ENCODE assay signal across 8 cellular contexts in genomic region chr9:37466037-37466709, GRCh38. TPM values are rescaled to one million over a fixed set of nuclear protein-coding genes. Genes with fewer than 3 reads are reported as not detected.
DNase-seq lines count a peak whose midpoint lies in the region; ATAC-seq, FAIRE-seq and TF ChIP-seq lines count a peak whose summit lies in the region.

No MANE protein-coding gene starts in this region.

- TF ChIP-seq EP300 in GM12878 (IDR thresholded peaks at IDR 0.05; ENCODE audit: borderline replicate concordance in 1 of 2, control insufficient read depth in 1 of 2, low read depth in 2 of 2, low read length in 2 of 2) = no peak

- H3K9ac ChIP-seq in GM12878 (ENCODE audit: control insufficient read depth, insufficient read depth, low read length) = peak overlapping the region; percentile 87

- TF ChIP-seq POLR2A in GM12878 (IDR thresholded peaks at IDR 0.05; ENCODE audit: low read depth, low read length) = peak; percentile 72; the same call in 1 of the 2 replicates

- POLR2A ChIA-PET in RWPE1 (lab: Yijun Ruan, JAX; ENCODE audit: low non-redundant PET) (interaction anchor here (0.7 to 1.3 kb wide), 2 partner anchors 19 to 20 kb away, joined by 3 read pairs; partner anchors contain the start of gene POLR1E), GM12878 (lab: Charles Lee) (interaction anchor here (0.5 to 4.9 kb wide), 9 partner anchors 20 to 702 kb away, joined by 3 to 28 read pairs (median 4); partner anchors contain the start of genes POLR1E and TOMM5)

- in situ Hi-C loops in GM12878 (cut with MboI) = no loop called here

- no peaks in the 10 kb centered on the region for H3K4me1 ChIP-seq in GM12878 (ENCODE audit: control insufficient read depth, insufficient read depth, low read length)

- intact Hi-C loops in GM12878 (cut with micrococcal nuclease; ENCODE audit: unreplicated experiment) = loop anchor here (5.0 to 10.0 kb wide), 2 partner anchors 434 to 599 kb away; partner anchors contain the start of genes PAX5 and SHB

- H3K27ac ChIP-seq in RWPE1 = peak overlapping the region; percentile 99
- H3K27ac ChIP-seq in GM12878 (ENCODE audit: control insufficient read depth, insufficient read depth) = peak overlapping the region; percentile 76

- H3K4me3 ChIP-seq in GM12878 (peak overlapping the region; percentile 75), iPS-11a (ENCODE audit: low read depth, low read length) (peak overlapping the region; percentile 63)

- RAD21 ChIA-PET in GM12878 (lab: Charles Lee; ENCODE audit: unreplicated experiment) = interaction anchor here (0.6 to 1.9 kb wide), 6 partner anchors 13 to 125 kb away, joined by 4 to 11 read pairs (median 6); partner anchors contain the start of gene POLR1E

- BruUV-seq in GM12878 (replicated peaks; lab: Mats Ljungman, UMichigan) = TSS peak; percentile 97

- H2AFZ ChIP-seq in GM12878 (ENCODE audit: control insufficient read depth, low read depth, low read length) = peak overlapping the region; percentile 85

- H3K27me3 ChIP-seq in GM12878 (replicated peaks in 1 of 2; ENCODE audit: control insufficient read depth in 2 of 2, insufficient read depth in 2 of 2, low read length in 1 of 2) = no peaks in the 10 kb centered on the region

- H3K4me2 ChIP-seq in GM12878 (ENCODE audit: control insufficient read depth, insufficient read depth) = peak overlapping the region; percentile 90

- CTCF ChIA-PET in RWPE1 (lab: Yijun Ruan, JAX) (no interaction called here), GM12878 (lab: Yijun Ruan, JAX) (interaction anchor here (1.2 to 1.9 kb wide), 5 partner anchors 15 to 124 kb away, joined by 3 to 7 read pairs (median 5); no protein-coding TSS in a partner anchor)

- no peaks in the 10 kb centered on the region for H3K9me3 ChIP-seq in GM12878 (replicated peaks; ENCODE audit: control insufficient read depth, insufficient read depth, low read length)

- ATAC-seq in GM18909 (IDR thresholded peaks at IDR 0.05; ENCODE audit: poor library complexity, unreplicated experiment) = peak; percentile 7
- ATAC-seq in HG03575 (IDR thresholded peaks at IDR 0.05; ENCODE audit: extremely low read depth, insufficient number of reproducible peaks, low FRiP score, unreplicated experiment) = peak; percentile 1
- peak; percentile 23 for ATAC-seq in GM12878

- no peaks in the 10 kb centered on the region for H3K36me3 ChIP-seq in GM12878 (ENCODE audit: control insufficient read depth in 2 of 2, insufficient read depth in 2 of 2, low read length in 1 of 2)

- DNase-seq in Ammon's horn (ENCODE audit: low spot score) (peak; percentile 75), RWPE1 (ENCODE audit: low spot score) (peak; percentile 55), GM12878 (ENCODE audit: low read depth, low spot score) (no peak), retina (peak; percentile 95), T1000 (lab: John Stamatoyannopoulos, UW) (no peak)

- H4K20me1 ChIP-seq in GM12878 (ENCODE audit: control insufficient read depth, insufficient read depth) = no peaks in the 10 kb centered on the region

- WGBS in GM12878 (ENCODE audit: insufficient coverage, insufficient replicate concordance, low lambda C conversion rate, missing lambda C conversion rate) = under 1% methylated on average over 47 of the region's 47 CpGs

- SMC1A ChIA-PET in GM12878 (lab: Charles Lee; ENCODE audit: uncharacterized antibody, unreplicated experiment) = interaction anchor here (0.8 to 1.9 kb wide), 7 partner anchors 9 to 59 kb away, joined by 3 to 4 read pairs (median 3); no protein-coding TSS in a partner anchor

- TF ChIP-seq RAD21 in GM12878 (IDR thresholded peaks at IDR 0.05; ENCODE audit: insufficient read depth, low read depth, low read length) = no peak

- TF ChIP-seq CTCF in RWPE1 (conservative IDR thresholded peaks at IDR 0.05; ENCODE audit: low read depth) = no peak
- no peak for TF ChIP-seq CTCF in GM12878 (IDR thresholded peaks at IDR 0.05 in 2 of 3, conservative IDR thresholded peaks at IDR 0.05 in 1 of 3; ENCODE audit: control insufficient read depth in 2 of 3, extremely low read depth in 1 of 3, insufficient read depth in 1 of 3, low read depth in 3 of 3, low read length in 3 of 3)

- FAIRE-seq in GM12878 (lab: Jason Lieb, UNC) = no peak

- H3K79me2 ChIP-seq in GM12878 (ENCODE audit: control insufficient read depth, insufficient read depth, low read length) = peaks cover 38% of the 10 kb centered on the region

TF ChIP-seq in GM12878, 131 proteins besides CTCF, POLR2A, EP300 and RAD21 (continues in another document):
- TF ChIP-seq SUPT20H (IDR thresholded peaks at IDR 0.05; ENCODE audit: borderline replicate concordance, control insufficient read depth, low read depth, low read length) = no peak
- no peak for TF ChIP-seq MEF2B (IDR thresholded peaks at IDR 0.05; ENCODE audit: partially characterized antibody, poor library complexity, severe bottlenecking)
- TF ChIP-seq IKZF2 (IDR thresholded peaks at IDR 0.05) = peak; percentile 58 to 73; a peak in 3 of 4 replicates
- TF ChIP-seq SREBF1 (IDR thresholded peaks at IDR 0.05; ENCODE audit: low read length) = 0 out of 2 replicates have a peak, but pooled peaks have one; percentile 4
- no peak for TF ChIP-seq CBX3 (IDR thresholded peaks at IDR 0.05; ENCODE audit: borderline replicate concordance, low read depth)

RNA-seq across cellular contexts. Expression of gene ZBTB5, which starts 0.9 kb away (rescaled TPM):
- total RNA-seq in GM12878 (2013; cell fraction: nucleolus; rRNA removed) = 35.8 and 37.5 TPM in 2 replicates
- total RNA-seq in GM12878 (2014; rRNA removed) (12.8 and 15.6 TPM in 2 replicates), GM12878 (2014; rRNA removed; fragmentation: Illumina TruSeq; extraction: Trizol) (11.4 and 12.2 TPM in 2 replicates), GM12878 (2021) (12.7 and 13.3 TPM in 2 replicates)
- polyA plus RNA-seq in GM12878 (2011; ENCODE audit: low read depth) = 9.4 TPM
- polyA plus RNA-seq in GM12878 (2011; rRNA removed) (29.2 and 32.5 TPM in 2 replicates), GM12878 (2014; fragmentation: Illumina TruSeq; extraction: Trizol) (14.3 and 14.5 TPM in 2 replicates), GM12878 (2014; fragmentation: Nextera tagmentation; extraction: Ambion mirVana) (1 to 10 TPM; 1.4 to 2.5 TPM), GM12878 (2014; rRNA removed) (13.0 and 13.2 TPM in 2 replicates), GM12878 (2016; fragmentation: Nextera tagmentation; extraction: Ambion mirVana) (1 to 10 TPM; 4.5 to 4.6 TPM)
- polyA plus RNA-seq in GM12878 (2011; cell fraction: cytosol; rRNA removed) = 23.3 and 26.5 TPM in 2 replicates
- polyA plus RNA-seq in GM12878 (2011; cell fraction: nucleus; rRNA removed) = 31.1 and 48.9 TPM in 2 replicates
- polyA plus RNA-seq in GM12878 (2012) = 11.2 and 14.0 TPM in 2 replicates
- 30.5 and 31.2 TPM in 2 replicates for polyA minus RNA-seq in GM12878 (2011; rRNA and poly(A)+ RNA removed)
- 8.2 and 9.6 TPM in 2 replicates for polyA minus RNA-seq in GM12878 (2011; cell fraction: cytosol; rRNA and poly(A)+ RNA removed)
- 13.8 and 19.0 TPM in 2 replicates for polyA minus RNA-seq in GM12878 (2011; cell fraction: nucleus; rRNA and poly(A)+ RNA removed)

RNA-seq across cellular contexts. Expression of gene POLR1E, which starts 19.6 kb away (rescaled TPM):
- total RNA-seq in GM12878 (2013; cell fraction: nucleolus; rRNA removed) = 30.1 and 31.2 TPM in 2 replicates
- total RNA-seq in GM12878 (2014; rRNA removed) (52.1 and 57.9 TPM in 2 replicates), GM12878 (2014; rRNA removed; fragmentation: Illumina TruSeq; extraction: Trizol) (66.7 and 71.3 TPM in 2 replicates), GM12878 (2021) (47.7 and 48.7 TPM in 2 replicates)
- 30.2 TPM for polyA plus RNA-seq in GM12878 (2011; ENCODE audit: low read depth)
- polyA plus RNA-seq in GM12878 (2011; rRNA removed) (59.7 and 61.1 TPM in 2 replicates), GM12878 (2014; fragmentation: Illumina TruSeq; extraction: Trizol) (65.0 and 66.6 TPM in 2 replicates), GM12878 (2014; fragmentation: Nextera tagmentation; extraction: Ambion mirVana) (10 to 100 TPM; 13.7 to 27.6 TPM), GM12878 (2014; rRNA removed) (55.7 and 57.2 TPM in 2 replicates), GM12878 (2016; fragmentation: Nextera tagmentation; extraction: Ambion mirVana) (10 to 100 TPM; 31.4 to 33.3 TPM)
- 47.2 and 51.1 TPM in 2 replicates for polyA plus RNA-seq in GM12878 (2011; cell fraction: cytosol; rRNA removed)
- 20.2 and 27.6 TPM in 2 replicates for polyA plus RNA-seq in GM12878 (2011; cell fraction: nucleus; rRNA removed)
- 32.5 and 42.2 TPM in 2 replicates for polyA plus RNA-seq in GM12878 (2012)
- polyA minus RNA-seq in GM12878 (2011; rRNA and poly(A)+ RNA removed) = 53.8 and 63.4 TPM in 2 replicates
- polyA minus RNA-seq in GM12878 (2011; cell fraction: cytosol; rRNA and poly(A)+ RNA removed) = 15.1 and 19.5 TPM in 2 replicates
- polyA minus RNA-seq in GM12878 (2011; cell fraction: nucleus; rRNA and poly(A)+ RNA removed) = 13.3 and 21.4 TPM in 2 replicates

RNA-seq across cellular contexts. Expression of gene GRHPR, which starts 43.7 kb away (rescaled TPM):
- 108 and 136 TPM in 2 replicates for total RNA-seq in GM12878 (2013; cell fraction: nucleolus; rRNA removed)
- 179 and 190 TPM in 2 replicates for total RNA-seq in GM12878 (2014; rRNA removed)
- total RNA-seq in GM12878 (2014; rRNA removed; fragmentation: Illumina TruSeq; extraction: Trizol) = 104 and 111 TPM in 2 replicates
- total RNA-seq in GM12878 (2021) = 120 and 127 TPM in 2 replicates
- 70.6 TPM for polyA plus RNA-seq in GM12878 (2011; ENCODE audit: low read depth)
- polyA plus RNA-seq in GM12878 (2011; rRNA removed) = 68.5 and 132 TPM in 2 replicates
- polyA plus RNA-seq in GM12878 (2011; cell fraction: cytosol; rRNA removed) = 195 and 247 TPM in 2 replicates
- 168 and 195 TPM in 2 replicates for polyA plus RNA-seq in GM12878 (2011; cell fraction: nucleus; rRNA removed)
- 91.5 and 110 TPM in 2 replicates for polyA plus RNA-seq in GM12878 (2012)
- polyA plus RNA-seq in GM12878 (2014; fragmentation: Illumina TruSeq; extraction: Trizol) = 65.4 and 96.1 TPM in 2 replicates
- polyA plus RNA-seq in GM12878 (2014; fragmentation: Nextera tagmentation; extraction: Ambion mirVana) = 10 to 100 TPM; 52.4 to 78.6 TPM
- polyA plus RNA-seq in GM12878 (2014; rRNA removed) = 194 and 209 TPM in 2 replicates
- 100 to 1,000 TPM; 153 to 154 TPM for polyA plus RNA-seq in GM12878 (2016; fragmentation: Nextera tagmentation; extraction: Ambion mirVana)
- polyA minus RNA-seq in GM12878 (2011; rRNA and poly(A)+ RNA removed) = 81.4 and 134 TPM in 2 replicates
- 31.9 and 41.0 TPM in 2 replicates for polyA minus RNA-seq in GM12878 (2011; cell fraction: cytosol; rRNA and poly(A)+ RNA removed)
- 33.0 and 70.1 TPM in 2 replicates for polyA minus RNA-seq in GM12878 (2011; cell fraction: nucleus; rRNA and poly(A)+ RNA removed)

Comparison
In these comparisons a context has a peak if more than half of its experiments do, and no peak if none do; other contexts are left out.
1. DNase-seq: peak in Ammon's horn (single experiment), RWPE1 (single experiment) and retina (single experiment); none in GM12878 (single experiment) and T1000 (single experiment).
2. Peak in every context shown above with its lines, with median percentiles within 50 percentile points of each other: ATAC-seq.